In the genomic region with DNA sequence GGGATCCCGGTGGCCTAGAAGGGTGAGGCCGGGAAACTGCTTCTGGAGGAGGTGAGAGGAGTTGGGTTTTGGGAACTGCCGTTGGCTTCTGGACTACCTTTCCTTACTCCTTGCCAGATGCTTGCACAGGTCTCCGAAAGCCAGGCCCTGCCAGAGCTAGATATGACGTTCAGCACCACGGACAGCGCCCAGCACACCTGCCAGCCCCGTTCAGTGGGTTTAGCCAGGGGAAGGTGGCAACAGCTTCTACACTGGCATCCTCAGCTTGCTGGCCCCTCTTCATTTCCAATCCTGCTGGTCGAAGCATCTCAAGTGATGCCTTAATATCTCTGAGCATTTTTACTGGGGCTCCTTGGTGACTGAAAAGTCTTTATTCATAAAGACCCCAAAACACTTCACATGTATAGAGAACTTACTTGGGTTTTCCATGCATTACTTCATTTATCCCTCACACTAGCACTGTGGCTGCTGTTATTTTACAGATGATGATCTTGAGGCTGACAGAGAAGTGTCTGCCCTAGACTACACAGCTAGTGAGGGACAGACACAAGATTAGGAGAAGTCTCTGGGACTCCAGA, we compare ENCODE assay signal across 9 cellular contexts. TPM values are rescaled to one million over a fixed set of nuclear protein-coding genes. Genes with fewer than 3 reads are reported as not detected.
DNase-seq lines count a peak whose midpoint lies in the region; ATAC-seq and TF ChIP-seq lines count a peak whose summit lies in the region.
"Had no signal": no experiment of that assay in that cellular context is flagged by ENCODE, and none has a peak within 500 bp of the region (broad histone marks: within the 10 kb centered on the region; RNA-seq: fewer than 3 reads in every experiment).

No MANE protein-coding gene starts in this region.

- no peaks in the 10 kb centered on the region for H3K9me3 ChIP-seq in mammary epithelial cell (replicated peaks; ENCODE audit: insufficient read depth, low read length)

- no peak for TF ChIP-seq CTCF in mammary epithelial cell (conservative IDR thresholded peaks at IDR 0.05 in 1 of 2, IDR thresholded peaks at IDR 0.05 in 1 of 2; ENCODE audit: extremely low read depth in 1 of 2, insufficient read depth in 1 of 2, low read depth in 1 of 2, low read length in 2 of 2)

- no peak overlapping the region for H2AFZ ChIP-seq in mammary epithelial cell (ENCODE audit: low read depth, low read length)
- H2AFZ ChIP-seq: parathyroid adenoma had no signal

- intact Hi-C loops in mammary epithelial cell (cut with micrococcal nuclease): loop anchor here (1.0 kb wide), 1 partner anchor 8 kb away; no protein-coding TSS in a partner anchor

- no peak overlapping the region for H3K4me3 Mint-ChIP-seq in naive thymus-derived CD8-positive, alpha-beta T cell

- in situ Hi-C loops in mammary epithelial cell (cut with MboI; ENCODE audit: low sequenced_read_pairs in 2 of 2): no loop called here

- H3K79me2 ChIP-seq in mammary epithelial cell (ENCODE audit: insufficient read depth, low read length): no peaks in the 10 kb centered on the region
- H3K79me2 ChIP-seq: parathyroid adenoma had no signal

- H3K27ac ChIP-seq in mammary epithelial cell (ENCODE audit: insufficient read depth, low read depth, low read length): no peak overlapping the region
- H3K27ac ChIP-seq: parathyroid adenoma had no signal

- H3K4me2 ChIP-seq in mammary epithelial cell (ENCODE audit: insufficient read depth, low read depth, low read length): no peak overlapping the region

- H3K36me3 Mint-ChIP-seq in naive thymus-derived CD8-positive, alpha-beta T cell: no peaks in the 10 kb centered on the region

- POLR2A ChIA-PET in naive thymus-derived CD8-positive, alpha-beta T cell (lab: Charles Lee): no interaction called here

- 14% methylated on average over 9 of the region's 9 CpGs for WGBS in mammary epithelial cell (ENCODE audit: low coverage, missing lambda C conversion rate)

- BruUV-seq in mammary epithelial cell (replicated peaks; lab: Mats Ljungman, UMichigan): no TSS peak

- peaks cover 0 to 18% (median 7%) of the 10 kb centered on the region in 9 donors for H3K9me3 Mint-ChIP-seq in naive thymus-derived CD8-positive, alpha-beta T cell

- dilution Hi-C loops in mammary epithelial cell (cut with HindIII; ENCODE audit: low sequenced_read_pairs): loop anchor here (25.0 kb wide), 2 partner anchors 110 to 115 kb away; no protein-coding TSS in a partner anchor

- H3K27me3 ChIP-seq in mammary epithelial cell (ENCODE audit: insufficient read depth, low read length): no peaks in the 10 kb centered on the region

- H3K4me1 Mint-ChIP-seq in naive thymus-derived CD8-positive, alpha-beta T cell: no peaks in the 10 kb centered on the region

- H4K20me1 ChIP-seq in mammary epithelial cell (ENCODE audit: insufficient read depth, low read length): no peaks in the 10 kb centered on the region

- CTCF ChIA-PET in mammary epithelial cell (lab: Charles Lee; ENCODE audit: low non-redundant PET): no interaction called here

- DNase-seq in HT1080 (ENCODE audit: low read depth) (peak; percentile 28), UCSD-AML1 (lab: John Stamatoyannopoulos, UW; ENCODE audit: unreplicated experiment) (peak; percentile 52), mammary epithelial cell (peak; percentile 47), ureter (ENCODE audit: low spot score) (peak; percentile 56), SK-N-DZ (ENCODE audit: low spot score) (no peak)
- peak; percentile 5 to 73 (median 46) for DNase-seq in naive thymus-derived CD8-positive, alpha-beta T cell

- H3K27ac Mint-ChIP-seq in naive thymus-derived CD8-positive, alpha-beta T cell: no peak overlapping the region

- no peaks in the 10 kb centered on the region for H3K36me3 ChIP-seq in mammary epithelial cell (ENCODE audit: insufficient read depth, low read length)

- H3K9ac ChIP-seq in mammary epithelial cell (ENCODE audit: insufficient read depth, low read length): no peak overlapping the region
- H3K9ac ChIP-seq: parathyroid adenoma had no signal

- H3K27me3 Mint-ChIP-seq in naive thymus-derived CD8-positive, alpha-beta T cell: peaks cover 3 to 28% (median 9%) of the 10 kb centered on the region in 5 donors

- H3K4me1 ChIP-seq in mammary epithelial cell (ENCODE audit: insufficient read depth, low read length): no peaks in the 10 kb centered on the region
- H3K4me1 ChIP-seq: parathyroid adenoma had no signal

- peak in 1 of 2 donors; percentile 42 for ATAC-seq in naive thymus-derived CD8-positive, alpha-beta T cell
- ATAC-seq in GM18498 (IDR thresholded peaks at IDR 0.05; ENCODE audit: unreplicated experiment) (no peak), GM18502 (IDR thresholded peaks at IDR 0.05; ENCODE audit: poor library complexity, unreplicated experiment) (no peak)

- H3K4me3 ChIP-seq in mammary epithelial cell (replicated peaks in 1 of 3; ENCODE audit: insufficient read depth in 1 of 3, low read depth in 2 of 3, low read length in 3 of 3): no peak overlapping the region

RNA-seq across cellular contexts. Expression of a gene that starts 21.9 kb away (rescaled TPM):
- not detected in 2 replicates for total RNA-seq in HT1080 (2014; rRNA removed; shearing (Covaris generic))
- polyA plus RNA-seq in HT1080 (2015; cell fraction: cytosol; rRNA removed): 0.01 TPM in 1 of 2 replicates, not detected in the other
- polyA plus RNA-seq in HT1080 (2015; cell fraction: nucleus; rRNA removed): 0.12 TPM in 1 of 2 replicates, not detected in the other
- total RNA-seq in mammary epithelial cell: not detected
- not detected for polyA plus RNA-seq in mammary epithelial cell
- polyA minus RNA-seq in mammary epithelial cell: not detected
- total RNA-seq in naive thymus-derived CD8-positive, alpha-beta T cell: not detected
- polyA plus RNA-seq in naive thymus-derived CD8-positive, alpha-beta T cell: not detected
- total RNA-seq in ureter: 0.08 TPM
- polyA plus RNA-seq in SK-N-DZ (2014; cell fraction: cytosol; rRNA removed): 1.6 and 1.9 TPM in 2 replicates
- polyA plus RNA-seq in SK-N-DZ (2014; cell fraction: nucleus; rRNA removed): 1.5 and 1.8 TPM in 2 replicates
